In the genomic region with DNA sequence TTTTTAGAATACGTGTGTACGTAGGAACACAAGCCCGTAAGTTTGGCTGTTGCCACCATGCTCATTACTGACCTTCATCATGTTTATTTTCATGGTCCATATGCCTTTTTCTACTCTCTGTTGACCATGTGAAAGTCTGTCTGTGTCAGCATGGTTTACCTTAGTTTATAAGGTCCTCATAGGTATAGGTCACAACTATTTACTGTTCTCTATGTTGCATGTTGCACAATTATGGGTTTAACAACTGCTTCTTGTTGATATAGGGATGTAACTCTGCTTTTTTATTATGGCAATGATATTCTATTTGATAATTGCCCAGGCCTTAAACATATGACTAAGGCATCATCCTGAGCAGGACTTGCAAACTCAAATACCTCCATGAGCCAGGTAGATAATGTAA, we compare ENCODE assay signal across 22 cellular contexts. TPM values are rescaled to one million over a fixed set of nuclear protein-coding genes. Genes with fewer than 3 reads are reported as not detected.
DNase-seq lines count a peak whose midpoint lies in the region; ATAC-seq and TF ChIP-seq lines count a peak whose summit lies in the region.
"Had no signal": no experiment of that assay in that cellular context is flagged by ENCODE, and none has a peak within 500 bp of the region (broad histone marks: within the 10 kb centered on the region; RNA-seq: fewer than 3 reads in every experiment).

No MANE protein-coding gene starts in this region.

- H3K4me1 ChIP-seq in aorta (ENCODE audit: control insufficient read depth in 1 of 2, insufficient read depth in 2 of 2, low read length in 2 of 2) = no peaks in the 10 kb centered on the region
- H3K4me1 ChIP-seq: ascending aorta, Caco-2, psoas muscle had no signal

- no peaks in the 10 kb centered on the region for H3K27me3 ChIP-seq in aorta (ENCODE audit: control insufficient read depth in 1 of 2, insufficient read depth in 2 of 2, low read length in 1 of 2)
- H3K27me3 ChIP-seq: ascending aorta, neutrophil had no signal

- CTCF ChIA-PET in activated CD8-positive, alpha-beta T cell treated with anti-CD3 and anti-CD28 coated beads for 36 hours (lab: Charles Lee) = interaction anchor here (1.0 kb wide), 1 partner anchor 150 kb away, joined by 3 read pairs; no protein-coding TSS in a partner anchor
- CTCF ChIA-PET in activated CD8-positive, alpha-beta T cell treated with anti-CD3 and anti-CD28 coated beads, Interleukin-2, amount 10 ng/mL, durations not matched to agents 7 days and 5 days (lab: Charles Lee) = no interaction called here

- H3K27ac Mint-ChIP-seq in activated CD8-positive, alpha-beta T cell treated with anti-CD3 and anti-CD28 coated beads for 36 hours = peak overlapping the region; percentile 83
- no peak overlapping the region for H3K27ac Mint-ChIP-seq in activated CD8-positive, alpha-beta T cell treated with anti-CD3 and anti-CD28 coated beads, Interleukin-2, amount 10 ng/mL, durations not matched to agents 7 days and 5 days
- H3K27ac Mint-ChIP-seq in T-helper 17 cell (peak overlapping the region; percentile 100), type B pancreatic cell (peak overlapping the region; percentile 98)
- H3K27ac Mint-ChIP-seq: GM23338; stimulated activated memory B cell treated with anti-CD40 and anti-IgM and Interleukin-4, amounts not matched to agents 10 μg/mL and 1 μg/mL and 100 μg/mL, for 72 hours had no signal

- intact Hi-C loops in activated CD8-positive, alpha-beta T cell treated with anti-CD3 and anti-CD28 coated beads for 36 hours (cut with micrococcal nuclease) = no loop called here
- intact Hi-C loops in aorta (cut with DNase I) = no loop called here

- no peak overlapping the region for H3K4me3 ChIP-seq in aorta (ENCODE audit: low read length in 2 of 2)
- H3K4me3 ChIP-seq: ascending aorta, GM23338, psoas muscle had no signal

- DNase-seq in activated CD8-positive, alpha-beta T cell treated with anti-CD3 and anti-CD28 coated beads for 36 hours = no peak
- no peak for DNase-seq in activated CD8-positive, alpha-beta T cell treated with anti-CD3 and anti-CD28 coated beads, Interleukin-2, amount 10 ng/mL, durations not matched to agents 7 days and 5 days
- DNase-seq in T-helper 17 cell (no peak), type B pancreatic cell (ENCODE audit: extremely low spot score, unreplicated experiment) (no peak), aorta (no peak)
- DNase-seq in stimulated activated CD4-positive, alpha-beta T cell treated with anti-CD3 and anti-CD28 coated beads, Interleukin-2, amount 100 ng/mL, for 24 hours = no peak
- DNase-seq: activated CD4-positive, alpha-beta T cell treated with anti-CD3 and anti-CD28 coated beads, Interleukin-2, amount 50 U/mL, for 1 hour; activated T-cell treated with anti-CD3 and anti-CD28 coated beads for 4 hours; Caco-2; erythroblast; MM.1S; NCI-H1417 treated with DMSO at 0.1 percent for 48 hours; NCI-H2107; NCI-H510A; psoas muscle had no signal

- H3K4me1 Mint-ChIP-seq in activated CD8-positive, alpha-beta T cell treated with anti-CD3 and anti-CD28 coated beads for 36 hours (ENCODE audit: low read depth) = peaks cover 43% of the 10 kb centered on the region
- H3K4me1 Mint-ChIP-seq in activated CD8-positive, alpha-beta T cell treated with anti-CD3 and anti-CD28 coated beads, Interleukin-2, amount 10 ng/mL, durations not matched to agents 7 days and 5 days (ENCODE audit: low read depth) = peaks cover 28% of the 10 kb centered on the region
- H3K4me1 Mint-ChIP-seq in T-helper 17 cell (peaks cover 39% of the 10 kb centered on the region), type B pancreatic cell (ENCODE audit: unreplicated experiment) (no peaks in the 10 kb centered on the region)

- POLR2A ChIA-PET in activated CD8-positive, alpha-beta T cell treated with anti-CD3 and anti-CD28 coated beads for 36 hours (lab: Charles Lee) = interaction anchor here (1.0 to 1.5 kb wide), 2 partner anchors 10 to 37 kb away, joined by 3 to 4 read pairs; no protein-coding TSS in a partner anchor
- POLR2A ChIA-PET in activated CD8-positive, alpha-beta T cell treated with anti-CD3 and anti-CD28 coated beads, Interleukin-2, amount 10 ng/mL, durations not matched to agents 7 days and 5 days (lab: Charles Lee) = no interaction called here

- no peaks in the 10 kb centered on the region for H3K27me3 Mint-ChIP-seq in activated CD8-positive, alpha-beta T cell treated with anti-CD3 and anti-CD28 coated beads for 36 hours
- H3K27me3 Mint-ChIP-seq in activated CD8-positive, alpha-beta T cell treated with anti-CD3 and anti-CD28 coated beads, Interleukin-2, amount 10 ng/mL, durations not matched to agents 7 days and 5 days (ENCODE audit: low read depth) = no peaks in the 10 kb centered on the region
- H3K27me3 Mint-ChIP-seq in T-helper 17 cell (no peaks in the 10 kb centered on the region), type B pancreatic cell (no peaks in the 10 kb centered on the region)
- H3K27me3 Mint-ChIP-seq: central memory CD8-positive, alpha-beta T cell; stimulated activated memory B cell treated with anti-CD40 and anti-IgM and Interleukin-4, amounts not matched to agents 10 μg/mL and 1 μg/mL and 100 μg/mL, for 72 hours had no signal

- H3K4me3 Mint-ChIP-seq in activated CD8-positive, alpha-beta T cell treated with anti-CD3 and anti-CD28 coated beads for 36 hours = no peak overlapping the region
- no peak overlapping the region for H3K4me3 Mint-ChIP-seq in activated CD8-positive, alpha-beta T cell treated with anti-CD3 and anti-CD28 coated beads, Interleukin-2, amount 10 ng/mL, durations not matched to agents 7 days and 5 days
- H3K4me3 Mint-ChIP-seq in T-helper 17 cell (peak overlapping the region; percentile 65), type B pancreatic cell (peak overlapping the region; percentile 65)
- H3K4me3 Mint-ChIP-seq: GM23338; stimulated activated memory B cell treated with anti-CD40 and anti-IgM and Interleukin-4, amounts not matched to agents 10 μg/mL and 1 μg/mL and 100 μg/mL, for 72 hours had no signal

- H3K27ac ChIP-seq in aorta (ENCODE audit: low read depth in 1 of 2, low read length in 2 of 2) = no peak overlapping the region
- H3K27ac ChIP-seq: ascending aorta, neutrophil, psoas muscle had no signal

- H3K9me3 Mint-ChIP-seq in activated CD8-positive, alpha-beta T cell treated with anti-CD3 and anti-CD28 coated beads for 36 hours = no peaks in the 10 kb centered on the region
- no peaks in the 10 kb centered on the region for H3K9me3 Mint-ChIP-seq in activated CD8-positive, alpha-beta T cell treated with anti-CD3 and anti-CD28 coated beads, Interleukin-2, amount 10 ng/mL, durations not matched to agents 7 days and 5 days (ENCODE audit: insufficient read depth)
- H3K9me3 Mint-ChIP-seq in type B pancreatic cell = no peaks in the 10 kb centered on the region
- H3K9me3 Mint-ChIP-seq: central memory CD8-positive, alpha-beta T cell; GM23338; stimulated activated memory B cell treated with anti-CD40 and anti-IgM and Interleukin-4, amounts not matched to agents 10 μg/mL and 1 μg/mL and 100 μg/mL, for 72 hours had no signal

- H3K36me3 ChIP-seq in aorta (ENCODE audit: control insufficient read depth in 1 of 2, insufficient read depth in 2 of 2, low read length in 1 of 2) = no peaks in the 10 kb centered on the region
- H3K36me3 ChIP-seq: ascending aorta, neutrophil had no signal

- no peaks in the 10 kb centered on the region for H3K36me3 Mint-ChIP-seq in activated CD8-positive, alpha-beta T cell treated with anti-CD3 and anti-CD28 coated beads for 36 hours (ENCODE audit: low read depth)
- no peaks in the 10 kb centered on the region for H3K36me3 Mint-ChIP-seq in activated CD8-positive, alpha-beta T cell treated with anti-CD3 and anti-CD28 coated beads, Interleukin-2, amount 10 ng/mL, durations not matched to agents 7 days and 5 days (ENCODE audit: low read depth)
- H3K36me3 Mint-ChIP-seq in T-helper 17 cell (ENCODE audit: low read depth) (peaks cover 3% of the 10 kb centered on the region), type B pancreatic cell (no peaks in the 10 kb centered on the region)
- H3K36me3 Mint-ChIP-seq: stimulated activated memory B cell treated with anti-CD40 and anti-IgM and Interleukin-4, amounts not matched to agents 10 μg/mL and 1 μg/mL and 100 μg/mL, for 72 hours had no signal

- TF ChIP-seq CTCF in activated CD8-positive, alpha-beta T cell treated with anti-CD3 and anti-CD28 coated beads for 36 hours (IDR thresholded peaks at IDR 0.05) = no peak
- TF ChIP-seq CTCF in type B pancreatic cell (conservative IDR thresholded peaks at IDR 0.05) = no peak

- H3K9me3 ChIP-seq in T-helper 17 cell (ENCODE audit: control insufficient read depth, low read length, poor library complexity, severe bottlenecking) = no peaks in the 10 kb centered on the region
- no peaks in the 10 kb centered on the region for H3K9me3 ChIP-seq in aorta (ENCODE audit: control insufficient read depth, low read length)
- H3K9me3 ChIP-seq: ascending aorta, Caco-2, neutrophil, psoas muscle had no signal

- no peak for ATAC-seq in activated CD8-positive, alpha-beta T cell treated with anti-CD3 and anti-CD28 coated beads for 36 hours
- no peak for ATAC-seq in activated CD8-positive, alpha-beta T cell treated with anti-CD3 and anti-CD28 coated beads, Interleukin-2, amount 10 ng/mL, durations not matched to agents 7 days and 5 days
- no peak for ATAC-seq in T-helper 17 cell
- ATAC-seq in esophagus mucosa = peak; percentile 21
- no peak for ATAC-seq in aorta (ENCODE audit: low FRiP score)
- ATAC-seq in GM21528 (IDR thresholded peaks at IDR 0.05; ENCODE audit: low FRiP score, unreplicated experiment) = no peak
- ATAC-seq: GM23338; psoas muscle; stimulated activated memory B cell treated with anti-CD40 and anti-IgM and Interleukin-4, amounts not matched to agents 10 μg/mL and 1 μg/mL and 100 μg/mL, for 72 hours had no signal

- 97 to 99% methylated on average over 3 of the region's 3 CpGs for WGBS in aorta, 2 donors

RNA-seq across cellular contexts. Expression of a gene that starts 13.4 kb away (rescaled TPM):
- total RNA-seq in activated CD8-positive, alpha-beta T cell treated with anti-CD3 and anti-CD28 coated beads for 36 hours = 10 to 100 TPM; 53.3 to 56.2 TPM
- 10 to 100 TPM; 50.0 to 53.4 TPM for total RNA-seq in activated CD8-positive, alpha-beta T cell treated with anti-CD3 and anti-CD28 coated beads, Interleukin-2, amount 10 ng/mL, durations not matched to agents 7 days and 5 days
- 10 to 100 TPM; 74.4 to 99.9 TPM for total RNA-seq in T-helper 17 cell
- 58.9 TPM for total RNA-seq in esophagus mucosa
- 40.4 and 43.4 TPM in 2 replicates for total RNA-seq in type B pancreatic cell (ENCODE audit: low replicate concordance)
- 10 to 100 TPM; 53.2 to 64.5 TPM for total RNA-seq in aorta
- polyA plus RNA-seq in aorta = 10 to 100 TPM; 29.2 to 31.0 TPM

Comparison
In these comparisons a context has a peak if more than half of its experiments do, and no peak if none do; other contexts are left out.
1. H3K4me3 Mint-ChIP-seq: peak in T-helper 17 cell (single experiment) and type B pancreatic cell (single experiment); none in activated CD8-positive, alpha-beta T cell treated with anti-CD3 and anti-CD28 coated beads for 36 hours (single experiment) and activated CD8-positive, alpha-beta T cell treated with anti-CD3 and anti-CD28 coated beads, Interleukin-2, amount 10 ng/mL, durations not matched to agents 7 days and 5 days (single experiment).